Comparison of ENCODE assay signal across 23 cellular contexts in genomic region chr6:15368873-15369272, GRCh38.
"Had no signal": no experiment of that assay in that cellular context is flagged by ENCODE, and none has a peak within 500 bp of the region (broad histone marks: within the 10 kb centered on the region; RNA-seq: fewer than 3 reads in every experiment).

No MANE protein-coding gene starts in this region.

- H3K27ac ChIP-seq: esophagus muscularis mucosa, gastroesophageal sphincter, left ventricle myocardium inferior, pancreas, thoracic aorta, vagina had no signal

- DNase-seq: activated CD4-positive, alpha-beta memory T cell treated with anti-CD3 and anti-CD28 coated beads, Interleukin-2, amount 10 ng/mL, durations not matched to agents 7 days and 5 days; activated CD4-positive, alpha-beta T cell treated with anti-CD3 and anti-CD28 coated beads for 4 hours; activated CD4-positive, CD25-positive, alpha-beta regulatory T cell; activated T-cell treated with anti-CD3 and anti-CD28 coated beads for 4 hours; aorta; dermis blood vessel endothelial cell; effector memory CD4-positive, alpha-beta T cell; immature natural killer cell; left ventricle myocardium inferior; naive thymus-derived CD8-positive, alpha-beta T cell; pancreas; right cardiac atrium; stimulated activated CD4-positive, alpha-beta T cell treated with anti-CD3 and anti-CD28 coated beads, Interleukin-4, amount 100 ng/mL, for 24 hours; stimulated activated naive CD4-positive, alpha-beta T cell treated with Interleukin-2 at 50 U/mL for 16 hours; T-cell had no signal

- H3K27me3 ChIP-seq: esophagus muscularis mucosa, gastroesophageal sphincter, pancreas, vagina had no signal

- H3K36me3 ChIP-seq: esophagus muscularis mucosa, gastroesophageal sphincter, left ventricle myocardium inferior, pancreas, thoracic aorta, vagina had no signal

- FAIRE-seq: endothelial cell of umbilical vein, pancreas, TTC549 had no signal

- H3K9me3 ChIP-seq: esophagus muscularis mucosa, gastroesophageal sphincter, left ventricle myocardium inferior, pancreas, thoracic aorta, vagina had no signal

- ATAC-seq: activated naive CD4-positive, alpha-beta T cell treated with anti-CD3 and anti-CD28 coated beads, Interleukin-2, amount 50 U/mL, for 72 hours; activated T-helper 17 cell treated with anti-CD3 and anti-CD28 coated beads, Interleukin-2, amount 50 U/mL, for 72 hours; gastroesophageal sphincter; naive thymus-derived CD8-positive, alpha-beta T cell; T-cell had no signal

- H3K4me3 ChIP-seq: esophagus muscularis mucosa, gastroesophageal sphincter, left ventricle myocardium inferior, pancreas, thoracic aorta, vagina had no signal
